Comparison of ENCODE assay signal across 18 cellular contexts in genomic region chr10:129648866-129649265, GRCh38.
"Had no signal": no experiment of that assay in that cellular context is flagged by ENCODE, and none has a peak within 500 bp of the region (broad histone marks: within the 10 kb centered on the region; RNA-seq: fewer than 3 reads in every experiment).

No MANE protein-coding gene starts in this region.

- DNase-seq: dermis blood vessel endothelial cell; dorsolateral prefrontal cortex; effector CD4-positive, alpha-beta T cell; effector memory CD4-positive, alpha-beta T cell; foreskin keratinocyte; head of caudate nucleus; heart right ventricle; hippocampal formation; left cardiac atrium; left lung; left ventricle myocardium superior; lower lobe of right lung; mesenchymal stem cell; mucosa of descending colon had no signal

- H3K4me1 ChIP-seq: esophagus muscularis mucosa, foreskin keratinocyte, gastroesophageal sphincter, heart right ventricle, left lung, lower lobe of right lung had no signal

- H3K36me3 ChIP-seq: gastroesophageal sphincter, heart right ventricle, left lung, lower lobe of right lung had no signal

- H3K27ac Mint-ChIP-seq: mesothelial cell of epicardium had no signal

- H3K27me3 ChIP-seq: dorsolateral prefrontal cortex, esophagus muscularis mucosa, foreskin keratinocyte, gastroesophageal sphincter, heart right ventricle, left lung had no signal

- H3K27ac ChIP-seq: coronary artery, dorsolateral prefrontal cortex, esophagus muscularis mucosa, foreskin keratinocyte, gastroesophageal sphincter, heart right ventricle, left lung, lower lobe of right lung had no signal

- H3K4me3 ChIP-seq: coronary artery, dorsolateral prefrontal cortex, esophagus muscularis mucosa, gastroesophageal sphincter, heart right ventricle, left lung, lower lobe of right lung, mucosa of descending colon had no signal

- H3K9me3 Mint-ChIP-seq: mesothelial cell of epicardium had no signal

- H3K4me3 Mint-ChIP-seq: mesothelial cell of epicardium had no signal

- H3K4me1 Mint-ChIP-seq: mesothelial cell of epicardium had no signal

- H3K9me3 ChIP-seq: esophagus muscularis mucosa, gastroesophageal sphincter, heart right ventricle, left lung, lower lobe of right lung, mucosa of descending colon had no signal
